Comparison of ENCODE assay signal across 25 cellular contexts in genomic region chr20:48672324-48672723, GRCh38.
DNase-seq lines count a peak whose midpoint lies in the region; ATAC-seq, FAIRE-seq and TF ChIP-seq lines count a peak whose summit lies in the region.
"Had no signal": no experiment of that assay in that cellular context is flagged by ENCODE, and none has a peak within 500 bp of the region (broad histone marks: within the 10 kb centered on the region; RNA-seq: fewer than 3 reads in every experiment).

No MANE protein-coding gene starts in this region.

- no peak overlapping the region for H3K9ac ChIP-seq in GM12878 (ENCODE audit: control insufficient read depth, insufficient read depth, low read length)
- H3K9ac ChIP-seq: BLaER1 had no signal

- intact Hi-C loops in left ventricle myocardium superior (cut with micrococcal nuclease), result no loop called here
- intact Hi-C loops in heart right ventricle (cut with DNase I), result no loop called here
- intact Hi-C loops in GM12878 (cut with micrococcal nuclease; ENCODE audit: unreplicated experiment), result no loop called here

- TF ChIP-seq CTCF in heart right ventricle (IDR thresholded peaks at IDR 0.05) (no peak), GM12878 (IDR thresholded peaks at IDR 0.05 in 2 of 3, conservative IDR thresholded peaks at IDR 0.05 in 1 of 3; ENCODE audit: control insufficient read depth in 2 of 3, extremely low read depth in 1 of 3, insufficient read depth in 1 of 3, low read depth in 3 of 3, low read length in 3 of 3) (no peak)

- POLR2A ChIA-PET in GM12878 (lab: Charles Lee), result no interaction called here
- POLR2A ChIA-PET in naive thymus-derived CD8-positive, alpha-beta T cell (lab: Charles Lee), result no interaction called here

- ATAC-seq in left ventricle myocardium superior (no peak), heart right ventricle (no peak), GM12878 (no peak; the same call in 2 of the 3 replicates)
- no peak for ATAC-seq in naive thymus-derived CD8-positive, alpha-beta T cell
- ATAC-seq: left lung, Panc1 had no signal

- peaks cover 0 to 13% (median 8%) of the 10 kb centered on the region in 4 donors for H3K4me1 Mint-ChIP-seq in naive thymus-derived CD8-positive, alpha-beta T cell

- no peak overlapping the region for H3K4me3 ChIP-seq in heart right ventricle
- H3K4me3 ChIP-seq in GM12878, result no peak overlapping the region
- H3K4me3 ChIP-seq: BLaER1, dorsolateral prefrontal cortex, left lung, MG63, upper lobe of left lung had no signal

- H3K36me3 Mint-ChIP-seq in naive thymus-derived CD8-positive, alpha-beta T cell, result peaks cover 14 to 67% (median 53%) of the 10 kb centered on the region in 3 donors

- no peak overlapping the region for H3K4me3 Mint-ChIP-seq in naive thymus-derived CD8-positive, alpha-beta T cell

- H3K79me2 ChIP-seq in GM12878 (ENCODE audit: control insufficient read depth, insufficient read depth, low read length), result no peaks in the 10 kb centered on the region

- peak overlapping the region in 6 of 10 donors; percentile 43 to 81 (median 68) for H3K27ac Mint-ChIP-seq in naive thymus-derived CD8-positive, alpha-beta T cell

- CTCF ChIA-PET in GM12878 (lab: Yijun Ruan, JAX), result no interaction called here

- TF ChIP-seq EP300 in GM12878 (IDR thresholded peaks at IDR 0.05; ENCODE audit: borderline replicate concordance in 1 of 2, control insufficient read depth in 1 of 2, low read depth in 2 of 2, low read length in 2 of 2), result no peak

- no peaks in the 10 kb centered on the region for H3K27me3 Mint-ChIP-seq in naive thymus-derived CD8-positive, alpha-beta T cell

- H3K4me1 ChIP-seq in heart right ventricle (peaks cover 0 to 21% (median 0%) of the 10 kb centered on the region in 9 donors), GM12878 (ENCODE audit: control insufficient read depth, insufficient read depth, low read length) (no peaks in the 10 kb centered on the region)

- RAD21 ChIA-PET in GM12878 (lab: Charles Lee; ENCODE audit: unreplicated experiment), result no interaction called here

- H3K9me3 Mint-ChIP-seq in naive thymus-derived CD8-positive, alpha-beta T cell, result no peaks in the 10 kb centered on the region

- in situ Hi-C loops in GM12878 (cut with MboI), result no loop called here

- no peak for FAIRE-seq in GM12878 (lab: Jason Lieb, UNC)
- FAIRE-seq: GM18507 had no signal

- TF ChIP-seq POLR2A in GM12878 (IDR thresholded peaks at IDR 0.05; ENCODE audit: low read depth, low read length), result peak; percentile 51

- H3K27ac ChIP-seq in heart right ventricle, result no peak overlapping the region
- no peak overlapping the region for H3K27ac ChIP-seq in GM12878 (ENCODE audit: control insufficient read depth, insufficient read depth)
- H3K27ac ChIP-seq: BLaER1, epithelial cell of prostate, left lung, upper lobe of left lung, VCaP had no signal

- BruUV-seq in GM12878 (replicated peaks; lab: Mats Ljungman, UMichigan), result no TSS peak

- SMC1A ChIA-PET in GM12878 (lab: Charles Lee; ENCODE audit: uncharacterized antibody, unreplicated experiment), result interaction anchor here (1.1 kb wide), 1 partner anchor 24 kb away, joined by 3 read pairs; no protein-coding TSS in a partner anchor

- no peaks in the 10 kb centered on the region for H3K27me3 ChIP-seq in heart right ventricle
- H3K27me3 ChIP-seq in GM12878 (replicated peaks in 1 of 2; ENCODE audit: control insufficient read depth in 2 of 2, insufficient read depth in 2 of 2, low read length in 1 of 2), result no peaks in the 10 kb centered on the region
- H3K27me3 ChIP-seq: BLaER1, dorsolateral prefrontal cortex, left lung, MG63, upper lobe of left lung had no signal

- no peak overlapping the region for H3K4me2 ChIP-seq in GM12878 (ENCODE audit: control insufficient read depth, insufficient read depth)
- H3K4me2 ChIP-seq: BLaER1 had no signal

- 96 to 97% methylated on average over 8 of the region's 8 CpGs for WGBS in heart right ventricle, 2 donors
- WGBS in GM12878 (ENCODE audit: insufficient coverage, insufficient replicate concordance, low lambda C conversion rate, missing lambda C conversion rate), result 90% methylated on average over 8 of the region's 8 CpGs

- no peak overlapping the region for H2AFZ ChIP-seq in GM12878 (ENCODE audit: control insufficient read depth, low read depth, low read length)

- H3K36me3 ChIP-seq in heart right ventricle, result peaks cover 0 to 86% (median 0%) of the 10 kb centered on the region in 9 donors
- H3K36me3 ChIP-seq in GM12878 (ENCODE audit: control insufficient read depth in 2 of 2, insufficient read depth in 2 of 2, low read length in 1 of 2), result peaks cover 16 to 48% of the 10 kb centered on the region in 2 experiments; a peak in 3 of 4 replicates
- H3K36me3 ChIP-seq: BLaER1, MG63 had no signal

- TF ChIP-seq RAD21 in GM12878 (IDR thresholded peaks at IDR 0.05; ENCODE audit: insufficient read depth, low read depth, low read length), result no peak

- H4K20me1 ChIP-seq in GM12878 (ENCODE audit: control insufficient read depth, insufficient read depth), result no peaks in the 10 kb centered on the region
- H4K20me1 ChIP-seq: BLaER1 had no signal

- H3K9me3 ChIP-seq in heart right ventricle (peaks cover 0 to 5% (median 0%) of the 10 kb centered on the region in 11 donors), GM12878 (replicated peaks; ENCODE audit: control insufficient read depth, insufficient read depth, low read length) (no peaks in the 10 kb centered on the region)
- H3K9me3 ChIP-seq: left lung, MG63, upper lobe of left lung had no signal

- DNase-seq in left ventricle myocardium superior (peak; percentile 20), heart right ventricle (no peak), GM12878 (ENCODE audit: low read depth, low spot score) (no peak), SW 1271 (lab: John Stamatoyannopoulos, UW) (no peak), retina (no peak), NCI-H82 treated with DMSO at 0.1 percent for 48 hours (lab: John Stamatoyannopoulos, UW; ENCODE audit: unreplicated experiment) (no peak), NCI-H1930 (lab: John Stamatoyannopoulos, UW) (no peak)
- no peak for DNase-seq in naive thymus-derived CD8-positive, alpha-beta T cell
- DNase-seq: activated naive CD4-positive, alpha-beta T cell; activated T-cell treated with anti-CD3 and anti-CD28 coated beads for 4 hours; anterior cingulate cortex; central memory CD4-positive, alpha-beta T cell; dorsolateral prefrontal cortex; left lung; MG63; NCI-H1436 treated with DMSO at 0.1 percent for 48 hours; NCI-H524; nucleus accumbens; stimulated activated CD4-positive, alpha-beta T cell treated with anti-CD3 and anti-CD28 coated beads, Interleukin-4, amount 100 ng/mL, for 24 hours; upper lobe of left lung had no signal

TF ChIP-seq in GM12878, 131 proteins besides CTCF, POLR2A, EP300 and RAD21 (continues in another document):
- no peak for TF ChIP-seq SUZ12 (IDR thresholded peaks at IDR 0.05; ENCODE audit: unreplicated experiment)
- TF ChIP-seq WRNIP1 (IDR thresholded peaks at IDR 0.05; ENCODE audit: borderline replicate concordance, low read depth, low read length), result no peak
- no peak for TF ChIP-seq ZBTB4 (CRISPR knock-in tag; IDR thresholded peaks at IDR 0.05)
- TF ChIP-seq CBX5 (IDR thresholded peaks at IDR 0.05; ENCODE audit: low read depth), result no peak
- no peak for TF ChIP-seq POLR2AphosphoS5 (IDR thresholded peaks at IDR 0.05; ENCODE audit: low read length)
- TF ChIP-seq HDGF (IDR thresholded peaks at IDR 0.05), result no peak
- no peak for TF ChIP-seq TBL1XR1 (IDR thresholded peaks at IDR 0.05; ENCODE audit: low read depth, low read length)
- no peak for TF ChIP-seq MEF2A (IDR thresholded peaks at IDR 0.05; ENCODE audit: insufficient read depth, low read depth, low read length)
- TF ChIP-seq MYC (IDR thresholded peaks at IDR 0.05; ENCODE audit: insufficient read depth, insufficient read length, insufficient replicate concordance, low read length, severe bottlenecking), result no peak
- TF ChIP-seq PBX3 (IDR thresholded peaks at IDR 0.05; ENCODE audit: insufficient replicate concordance, low read depth, low read length), result no peak
- TF ChIP-seq TARDBP (IDR thresholded peaks at IDR 0.05; ENCODE audit: borderline replicate concordance), result no peak
